24 cellular contexts compared by ENCODE assay signal in genomic region chr7:32580646-32581045, GRCh38.
A peak's percentile ranks its signal among the peaks of the same experiment; 100 is the strongest.
DNase-seq lines count a peak whose midpoint lies in the region; ATAC-seq, FAIRE-seq and TF ChIP-seq lines count a peak whose summit lies in the region.
"Had no signal": no experiment of that assay in that cellular context is flagged by ENCODE, and none has a peak within 500 bp of the region (broad histone marks: within the 10 kb centered on the region; RNA-seq: fewer than 3 reads in every experiment).

No MANE protein-coding gene starts in this region.

- H3K36me3 Mint-ChIP-seq in activated CD4-positive, alpha-beta T cell treated with anti-CD3 and anti-CD28 coated beads, Interleukin-2, amount 10 ng/mL, durations not matched to agents 7 days and 5 days (ENCODE audit: low read depth) = peaks cover 53% of the 10 kb centered on the region

- no peaks in the 10 kb centered on the region for H3K27me3 Mint-ChIP-seq in activated CD4-positive, alpha-beta T cell treated with anti-CD3 and anti-CD28 coated beads, Interleukin-2, amount 10 ng/mL, durations not matched to agents 7 days and 5 days
- H3K27me3 Mint-ChIP-seq: CD4-positive, alpha-beta memory T cell; CD4-positive, CD25-positive, alpha-beta regulatory T cell; CD8-positive, alpha-beta memory T cell had no signal

- no peak overlapping the region for H3K27ac Mint-ChIP-seq in activated CD4-positive, alpha-beta T cell treated with anti-CD3 and anti-CD28 coated beads, Interleukin-2, amount 10 ng/mL, durations not matched to agents 7 days and 5 days
- H3K27ac Mint-ChIP-seq: CD14-positive monocyte had no signal

- H3K27me3 ChIP-seq in cardiac muscle cell = no peaks in the 10 kb centered on the region
- no peaks in the 10 kb centered on the region for H3K27me3 ChIP-seq in neutrophil
- H3K27me3 ChIP-seq: BE2C, BLaER1 had no signal

- TF ChIP-seq EP300 in A549 (IDR thresholded peaks at IDR 0.05) = no peak

- H3K36me3 ChIP-seq in cardiac muscle cell (peaks cover 72% of the 10 kb centered on the region), neutrophil (peaks cover 95% of the 10 kb centered on the region)

- no peak overlapping the region for H3K4me3 ChIP-seq in cardiac muscle cell
- no peak overlapping the region for H3K4me3 ChIP-seq in A549
- no peak overlapping the region for H3K4me3 ChIP-seq in neutrophil (ENCODE audit: low read depth in 1 of 2, low read length in 1 of 2)
- H3K4me3 ChIP-seq: BLaER1 had no signal

- no peak for TF ChIP-seq RAD21 in A549 (conservative IDR thresholded peaks at IDR 0.05 in 1 of 2, IDR thresholded peaks at IDR 0.05 in 1 of 2)

- TF ChIP-seq POLR2A in A549 (IDR thresholded peaks at IDR 0.05; ENCODE audit: low read length) = no peak

- 87% methylated on average over 4 of the region's 4 CpGs for WGBS in A549 (ENCODE audit: missing lambda C conversion rate)

- DNase-seq in cardiac muscle cell (ENCODE audit: low read depth in 1 of 2, low spot score in 1 of 2) (no peak), left ventricle myocardium superior (no peak), A549 (ENCODE audit: low read depth in 1 of 2, low spot score in 1 of 2) (no peak)
- DNase-seq in activated CD4-positive, alpha-beta T cell treated with anti-CD3 and anti-CD28 coated beads, Interleukin-2, amount 10 ng/mL, durations not matched to agents 7 days and 5 days = no peak
- DNase-seq: ACHN; BE2C; C1 segment of cervical spinal cord; CD4-positive, alpha-beta memory T cell; CD4-positive, CD25-positive, alpha-beta regulatory T cell; CD8-positive, alpha-beta memory T cell; COR-L47; DMS 273 treated with DMSO at 0.1 percent for 48 hours; DMS153; DMS53; DMS79; DND-41; GF-D8 had no signal

- TF ChIP-seq CTCF in cardiac muscle cell (IDR thresholded peaks at IDR 0.05; ENCODE audit: low read depth, low read length) (no peak), A549 (IDR thresholded peaks at IDR 0.05) (no peak), neutrophil (IDR thresholded peaks at IDR 0.05) (no peak)

- no peaks in the 10 kb centered on the region for H3K9me3 Mint-ChIP-seq in activated CD4-positive, alpha-beta T cell treated with anti-CD3 and anti-CD28 coated beads, Interleukin-2, amount 10 ng/mL, durations not matched to agents 7 days and 5 days
- H3K9me3 Mint-ChIP-seq: CD14-positive monocyte; CD4-positive, alpha-beta memory T cell; CD4-positive, CD25-positive, alpha-beta regulatory T cell; CD8-positive, alpha-beta memory T cell had no signal

- H3K4me2 ChIP-seq in A549 = peak overlapping the region; percentile 63; the same call in 1 of the 3 replicates
- H3K4me2 ChIP-seq: BLaER1 had no signal

- H3K4me1 Mint-ChIP-seq in activated CD4-positive, alpha-beta T cell treated with anti-CD3 and anti-CD28 coated beads, Interleukin-2, amount 10 ng/mL, durations not matched to agents 7 days and 5 days = peaks cover 3% of the 10 kb centered on the region
- H3K4me1 Mint-ChIP-seq: CD4-positive, alpha-beta memory T cell; CD8-positive, alpha-beta memory T cell had no signal

- H3K9me3 ChIP-seq in cardiac muscle cell (ENCODE audit: low read depth) = no peaks in the 10 kb centered on the region
- no peaks in the 10 kb centered on the region for H3K9me3 ChIP-seq in A549
- no peaks in the 10 kb centered on the region for H3K9me3 ChIP-seq in neutrophil
- H3K9me3 ChIP-seq: BE2C, BLaER1 had no signal

- POLR2A ChIA-PET in A549 (lab: Yijun Ruan, JAX) = no interaction called here
- POLR2A ChIA-PET in activated CD4-positive, alpha-beta T cell treated with anti-CD3 and anti-CD28 coated beads, Interleukin-2, amount 10 ng/mL, durations not matched to agents 7 days and 5 days (lab: Charles Lee) = no interaction called here

- intact Hi-C loops in left ventricle myocardium superior (cut with micrococcal nuclease) = no loop called here

- H3K27ac ChIP-seq in cardiac muscle cell (peak overlapping the region; percentile 7), A549 (peak overlapping the region; percentile 65 to 69), neutrophil (peak overlapping the region; percentile 32)
- H3K27ac ChIP-seq: 22Rv1, BLaER1 had no signal

- CTCF ChIA-PET in A549 (lab: Yijun Ruan, JAX) = interaction anchor here (1.3 kb wide), 2 partner anchors 62 to 148 kb away, joined by 3 read pairs; no protein-coding TSS in a partner anchor
- CTCF ChIA-PET in activated CD4-positive, alpha-beta T cell treated with anti-CD3 and anti-CD28 coated beads, Interleukin-2, amount 10 ng/mL, durations not matched to agents 7 days and 5 days (lab: Charles Lee) = no interaction called here

- no peak overlapping the region for H3K4me3 Mint-ChIP-seq in activated CD4-positive, alpha-beta T cell treated with anti-CD3 and anti-CD28 coated beads, Interleukin-2, amount 10 ng/mL, durations not matched to agents 7 days and 5 days
- H3K4me3 Mint-ChIP-seq: CD14-positive monocyte; CD4-positive, alpha-beta memory T cell; CD4-positive, CD25-positive, alpha-beta regulatory T cell; CD8-positive, alpha-beta memory T cell had no signal

- FAIRE-seq in A549 (lab: Jason Lieb, UNC) = no peak
- FAIRE-seq: G401.6, GM12891, GM19239 had no signal

- H3K4me1 ChIP-seq in cardiac muscle cell (ENCODE audit: low read depth) (no peaks in the 10 kb centered on the region), A549 (peaks cover 70% of the 10 kb centered on the region), neutrophil (ENCODE audit: control insufficient read depth in 1 of 2, insufficient read depth in 1 of 2, low read depth in 1 of 2, low read length in 1 of 2) (peaks cover 6% of the 10 kb centered on the region in 2 experiments)
- H3K4me1 ChIP-seq: BLaER1 had no signal

- ATAC-seq in left ventricle myocardium superior (no peak), A549 (no peak)

TF ChIP-seq in A549, 52 proteins besides CTCF, POLR2A, EP300 and RAD21:
- no peak for TF ChIP-seq ESRRA (IDR thresholded peaks at IDR 0.05; ENCODE audit: borderline replicate concordance, low read length)
- TF ChIP-seq RARB (CRISPR knock-in tag; IDR thresholded peaks at IDR 0.05) = no peak
- no peak for TF ChIP-seq CBX2 (IDR thresholded peaks at IDR 0.05; ENCODE audit: borderline replicate concordance, low read depth)
- TF ChIP-seq CHD4 (IDR thresholded peaks at IDR 0.05; ENCODE audit: borderline replicate concordance) = no peak
- no peak for TF ChIP-seq HMGXB4 (CRISPR knock-in tag; IDR thresholded peaks at IDR 0.05; ENCODE audit: borderline replicate concordance)
- TF ChIP-seq MAZ (IDR thresholded peaks at IDR 0.05; ENCODE audit: borderline replicate concordance, low read depth, low read length) = no peak
- no peak for TF ChIP-seq HOXB5 (CRISPR knock-in tag; IDR thresholded peaks at IDR 0.05)
- TF ChIP-seq KDM1A (IDR thresholded peaks at IDR 0.05; ENCODE audit: low read depth) = no peak
- no peak for TF ChIP-seq FOSB (CRISPR knock-in tag; IDR thresholded peaks at IDR 0.05)
- no peak for TF ChIP-seq NPAS2 (CRISPR knock-in tag; IDR thresholded peaks at IDR 0.05; ENCODE audit: borderline replicate concordance)
- TF ChIP-seq JUNB (IDR thresholded peaks at IDR 0.05) = no peak
- TF ChIP-seq HDAC2 (IDR thresholded peaks at IDR 0.05) = no peak
- TF ChIP-seq MYC (IDR thresholded peaks at IDR 0.05; ENCODE audit: borderline replicate concordance, low read length) = no peak
- TF ChIP-seq MAX (IDR thresholded peaks at IDR 0.05) = no peak
- no peak for TF ChIP-seq CHD2 (IDR thresholded peaks at IDR 0.05; ENCODE audit: low read length, partially characterized antibody)
- TF ChIP-seq EHMT2 (IDR thresholded peaks at IDR 0.05; ENCODE audit: low read depth) = no peak
TF ChIP-seq in A549: peak in this region for 0.

Comparison
In these comparisons a context has a peak if more than half of its experiments do, and no peak if none do; other contexts are left out.
1. H3K27ac ChIP-seq: peak in every context shown above with its lines; median percentile 67 in A549; 32 in neutrophil; 7 in cardiac muscle cell.